In the genomic region with DNA sequence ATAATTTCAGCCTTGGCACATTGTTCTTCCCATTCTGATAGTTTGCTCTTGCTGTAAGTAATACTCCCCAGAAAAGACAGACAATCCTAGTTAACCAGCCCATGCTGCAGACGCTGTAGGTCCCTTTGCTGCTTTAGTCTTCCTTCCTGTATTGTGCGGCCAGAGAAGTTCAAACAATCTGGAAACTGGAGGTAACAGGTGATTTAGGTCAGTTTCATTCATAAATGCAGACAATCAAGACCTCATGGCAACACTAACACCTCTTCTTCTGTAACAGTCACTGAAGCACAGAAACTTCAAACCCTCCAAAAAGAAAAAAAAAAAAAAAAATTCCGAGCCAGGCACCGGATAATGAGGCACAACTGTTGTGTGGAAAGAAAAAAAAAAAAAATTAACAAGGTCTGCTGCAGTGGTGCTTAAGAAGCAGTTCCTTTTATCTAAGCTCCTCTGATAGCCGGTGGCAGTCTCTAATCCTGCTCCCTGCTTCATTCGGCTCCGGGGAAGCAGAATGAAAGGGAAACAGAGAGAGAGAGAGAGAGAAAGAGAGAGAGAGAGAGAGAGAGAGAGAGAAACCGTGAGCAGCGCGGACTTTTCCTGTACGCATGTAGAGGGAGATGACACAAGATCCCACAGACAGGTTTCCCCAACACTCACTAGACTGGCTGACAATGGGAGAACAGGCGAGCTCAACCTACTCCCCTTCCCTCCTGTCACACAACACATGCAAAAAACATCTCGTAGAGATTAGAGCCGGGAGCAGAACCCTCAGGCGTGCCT, we compare ENCODE assay signal across 9 cellular contexts. TPM values are rescaled to one million over a fixed set of nuclear protein-coding genes. Genes with fewer than 3 reads are reported as not detected.
DNase-seq lines count a peak whose midpoint lies in the region; ATAC-seq and TF ChIP-seq lines count a peak whose summit lies in the region.
"Had no signal": no experiment of that assay in that cellular context is flagged by ENCODE, and none has a peak within 500 bp of the region (broad histone marks: within the 10 kb centered on the region; RNA-seq: fewer than 3 reads in every experiment).

A gene (minus strand): TSS at position 306 of the 777 bp plus-strand sequence. CDS start 203 bp downstream, at position 103.

- H3K27ac ChIP-seq in heart left ventricle = peak within 1 kb of the TSS in 1 of 12 donors; percentile 79
- H3K27ac ChIP-seq: neutrophil had no signal

- H3K9me3 ChIP-seq in adipocyte (ENCODE audit: control insufficient read depth, low read length) (no peaks in the 10 kb centered on the region), heart left ventricle (no peaks in the 10 kb centered on the region)
- H3K9me3 ChIP-seq: neutrophil had no signal

- H3K4me3 ChIP-seq in adipocyte (ENCODE audit: low read length) (peak within 1 kb of the TSS; percentile 89), heart left ventricle (peak within 1 kb of the TSS; percentile 15 to 59 (median 49))

- ATAC-seq in GM19463 (IDR thresholded peaks at IDR 0.05; ENCODE audit: unreplicated experiment) (peak; percentile 43), heart left ventricle (peak; percentile 58 to 87 (median 76)), HG03196 (IDR thresholded peaks at IDR 0.05; ENCODE audit: unreplicated experiment) (no peak), GM18873 (IDR thresholded peaks at IDR 0.05; ENCODE audit: low FRiP score, unreplicated experiment) (no peak)

- intact Hi-C loops in heart left ventricle (cut with DNase I) = loop anchor here in 6 of 10 donors (5.0 to 10.0 kb wide), 4 partner anchors 100 to 830 kb away; no protein-coding TSS in a partner anchor

- peak within 1 kb of the TSS; percentile 95 for H3K4me3 Mint-ChIP-seq in osteocyte (ENCODE audit: unreplicated experiment)

- H3K27me3 ChIP-seq in adipocyte (replicated peaks; ENCODE audit: control insufficient read depth, insufficient read depth, low read length) (no peaks in the 10 kb centered on the region), heart left ventricle (no peaks in the 10 kb centered on the region)

- H3K36me3 Mint-ChIP-seq in osteocyte (ENCODE audit: unreplicated experiment) = no peaks in the 10 kb centered on the region

- WGBS in heart left ventricle, 4 donors = 1% methylated on average over 15 of the region's 15 CpGs

- H3K4me1 ChIP-seq in adipocyte (ENCODE audit: control insufficient read depth, insufficient read depth, low read length) (peaks cover 30% of the 10 kb centered on the region), heart left ventricle (peaks cover 0 to 16% (median 1%) of the 10 kb centered on the region in 12 donors)

- peak within 1 kb of the TSS; percentile 83 for H3K9ac ChIP-seq in adipocyte (ENCODE audit: low read length)

- no peaks in the 10 kb centered on the region for H3K36me3 ChIP-seq in adipocyte (ENCODE audit: control insufficient read depth, insufficient read depth, low read length, severe bottlenecking)
- H3K36me3 ChIP-seq in heart left ventricle = no peaks in the 10 kb centered on the region
- H3K36me3 ChIP-seq: neutrophil had no signal

- H3K4me1 Mint-ChIP-seq in osteocyte (ENCODE audit: unreplicated experiment) = peaks cover 21% of the 10 kb centered on the region

- TF ChIP-seq POLR2A in heart left ventricle (IDR thresholded peaks at IDR 0.05) = no peak

- H3K27ac Mint-ChIP-seq in osteocyte (ENCODE audit: unreplicated experiment) = peak within 1 kb of the TSS; percentile 71

- H3K9me3 Mint-ChIP-seq in osteocyte (ENCODE audit: unreplicated experiment) = no peaks in the 10 kb centered on the region

- TF ChIP-seq CTCF in heart left ventricle (IDR thresholded peaks at IDR 0.05) (no peak), osteocyte (IDR thresholded peaks at IDR 0.05) (no peak)

- DNase-seq in AG08396 (ENCODE audit: low spot score) = peak; percentile 59
- peak; percentile 9 for DNase-seq in NCI-H774 (lab: John Stamatoyannopoulos, UW)
- peak; percentile 70 for DNase-seq in adipocyte (ENCODE audit: low read depth)
- peak in 2 of 5 donors; percentile 17 to 32 for DNase-seq in heart left ventricle
- DNase-seq in osteocyte (ENCODE audit: extremely low spot score, unreplicated experiment) = no peak

- H3K27me3 Mint-ChIP-seq in osteocyte (ENCODE audit: unreplicated experiment) = peaks cover 2% of the 10 kb centered on the region

RNA-seq across cellular contexts. Expression of the gene that starts here (rescaled TPM):
- 1 to 10 TPM in 8 of 9 donors, under 1 TPM in 1; 0.32 to 6.6 (median 1.5) TPM for total RNA-seq in heart left ventricle
- polyA plus RNA-seq in heart left ventricle = under 1 TPM; 0.30 to 0.39 TPM
- total RNA-seq in osteocyte = 2.4 and 3.7 TPM in 2 replicates

Comparison
In these comparisons a context has a peak if more than half of its experiments do, and no peak if none do; other contexts are left out.
1. ATAC-seq: peak in GM19463 (single experiment) and heart left ventricle (4 of 4); none in HG03196 (single experiment) and GM18873 (single experiment).